In genomic region chr9:136061405-136061804, GRCh38 we compare ENCODE assay signal across 19 cellular contexts. TPM values are rescaled to one million over a fixed set of nuclear protein-coding genes. Genes with fewer than 3 reads are reported as not detected.
DNase-seq lines count a peak whose midpoint lies in the region; ATAC-seq, FAIRE-seq and TF ChIP-seq lines count a peak whose summit lies in the region.
"Had no signal": no experiment of that assay in that cellular context is flagged by ENCODE, and none has a peak within 500 bp of the region (broad histone marks: within the 10 kb centered on the region; RNA-seq: fewer than 3 reads in every experiment).

No MANE protein-coding gene starts in this region.

- DNase-seq in activated CD4-positive, alpha-beta memory T cell treated with anti-CD3 and anti-CD28 coated beads for 36 hours: peak; percentile 5
- DNase-seq in activated CD4-positive, alpha-beta memory T cell treated with anti-CD3 and anti-CD28 coated beads, Interleukin-2, amount 10 ng/mL, durations not matched to agents 7 days and 5 days: no peak
- DNase-seq in GM12891 (ENCODE audit: insufficient read length, low spot score) (peak; percentile 2), H1 (ENCODE audit: low read depth in 1 of 2, low spot score in 2 of 2) (no peak), sciatic nerve (ENCODE audit: low spot score) (peak; percentile 41), NCI-H2081 (lab: John Stamatoyannopoulos, UW) (no peak)
- no peak for DNase-seq in activated CD4-positive, CD25-positive, alpha-beta regulatory T cell treated with anti-CD3 and anti-CD28 coated beads, Interleukin-2, amount 50 U/mL, for 72 hours
- DNase-seq: DND-41, HFFc6, MG63, NCI-H1092, NCI-H510A treated with DMSO at 0.1 percent for 48 hours, NCI-H82, Right ventricle myocardium superior had no signal

- TF ChIP-seq RAD21 in H1 (IDR thresholded peaks at IDR 0.05 in 1 of 2, conservative IDR thresholded peaks at IDR 0.05 in 1 of 2; ENCODE audit: low read depth in 2 of 2, low read length in 2 of 2): no peak

- FAIRE-seq in GM12891 (lab: Jason Lieb, UNC) (no peak), H1 (lab: Jason Lieb, UNC) (no peak)
- FAIRE-seq: G401.6, GM12878 had no signal

- H3K79me2 ChIP-seq in H1 (ENCODE audit: control insufficient read depth in 1 of 2, insufficient read depth in 2 of 2, low read length in 2 of 2): no peaks in the 10 kb centered on the region

- H3K56ac ChIP-seq in H1 (replicated peaks; ENCODE audit: insufficient read length, low read depth, low read length): no peak overlapping the region

- intact Hi-C loops in activated CD4-positive, alpha-beta memory T cell treated with anti-CD3 and anti-CD28 coated beads for 36 hours (cut with micrococcal nuclease): no loop called here
- intact Hi-C loops in sciatic nerve (cut with DNase I): loop anchor here (5.0 kb wide), 1 partner anchor 374 kb away; no protein-coding TSS in a partner anchor

- no peak for TF ChIP-seq EP300 in H1 (IDR thresholded peaks at IDR 0.05; ENCODE audit: borderline replicate concordance in 1 of 2, low read depth in 2 of 2, low read length in 2 of 2)

- peaks cover 4% of the 10 kb centered on the region for H3K4me1 Mint-ChIP-seq in activated CD4-positive, alpha-beta memory T cell treated with anti-CD3 and anti-CD28 coated beads for 36 hours (ENCODE audit: low read depth)
- H3K4me1 Mint-ChIP-seq in activated CD4-positive, alpha-beta memory T cell treated with anti-CD3 and anti-CD28 coated beads, Interleukin-2, amount 10 ng/mL, durations not matched to agents 7 days and 5 days: no peaks in the 10 kb centered on the region

- no peak overlapping the region for H3K27ac ChIP-seq in H1 (ENCODE audit: low read depth, low read length)

- no peak for TF ChIP-seq POLR2A in GM12891 (IDR thresholded peaks at IDR 0.05; ENCODE audit: low read depth, low read length)
- TF ChIP-seq POLR2A in H1 (IDR thresholded peaks at IDR 0.05; ENCODE audit: control extremely low read depth in 1 of 2, low read depth in 2 of 2, low read length in 2 of 2): no peak

- H3K23me2 ChIP-seq in H1 (ENCODE audit: low read depth, low read length): no peaks in the 10 kb centered on the region

- ATAC-seq in sciatic nerve (no peak), GM21367 (IDR thresholded peaks at IDR 0.05; ENCODE audit: unreplicated experiment) (no peak)
- ATAC-seq: GM12878 had no signal

- WGBS in H1 (ENCODE audit: extremely low coverage in 1 of 2, insufficient coverage in 1 of 2, insufficient read length in 1 of 2, insufficient replicate concordance in 2 of 2, low coverage in 1 of 2, low lambda C conversion rate in 2 of 2, missing lambda C conversion rate in 1 of 2), 2 experiments: 87% methylated on average over 10 of the region's 11 CpGs; no CpG with 5 or more reads in 1 of the 2 experiments

- H2AK5ac ChIP-seq in H1 (ENCODE audit: low read depth, low read length): no peak overlapping the region

- no peak overlapping the region for H3K4me3 Mint-ChIP-seq in activated CD4-positive, alpha-beta memory T cell treated with anti-CD3 and anti-CD28 coated beads for 36 hours
- no peak overlapping the region for H3K4me3 Mint-ChIP-seq in activated CD4-positive, alpha-beta memory T cell treated with anti-CD3 and anti-CD28 coated beads, Interleukin-2, amount 10 ng/mL, durations not matched to agents 7 days and 5 days
- H3K4me3 Mint-ChIP-seq: HFFc6 had no signal

- H3K4me2 ChIP-seq in H1 (ENCODE audit: insufficient read depth in 1 of 2, low read depth in 2 of 2, low read length in 2 of 2): no peak overlapping the region

- H3K79me1 ChIP-seq in H1 (ENCODE audit: low read depth, low read length): 0 out of 2 replicates have a peak, but pooled peaks cover 3% of the 10 kb centered on the region

- H4K20me1 ChIP-seq in H1 (replicated peaks in 1 of 2; ENCODE audit: control insufficient read depth in 1 of 2, insufficient read depth in 2 of 2, low read length in 2 of 2): no peaks in the 10 kb centered on the region

- H3K14ac ChIP-seq in H1 (ENCODE audit: insufficient read length): no peak overlapping the region

- no peak overlapping the region for H4K91ac ChIP-seq in H1 (replicated peaks; ENCODE audit: insufficient read length, low read length)

- no peak overlapping the region for H4K5ac ChIP-seq in H1 (ENCODE audit: insufficient read length, low read depth, low read length)

- H3K27ac Mint-ChIP-seq in activated CD4-positive, alpha-beta memory T cell treated with anti-CD3 and anti-CD28 coated beads for 36 hours: no peak overlapping the region
- no peak overlapping the region for H3K27ac Mint-ChIP-seq in activated CD4-positive, alpha-beta memory T cell treated with anti-CD3 and anti-CD28 coated beads, Interleukin-2, amount 10 ng/mL, durations not matched to agents 7 days and 5 days
- H3K27ac Mint-ChIP-seq: HFFc6 had no signal

- H3K27me3 ChIP-seq in H1 (replicated peaks in 1 of 4; ENCODE audit: control insufficient read depth in 3 of 4, extremely low read depth in 1 of 4, insufficient read depth in 3 of 4, low read length in 3 of 4): no peaks in the 10 kb centered on the region
- H3K27me3 ChIP-seq: BLaER1 treated with 17β-estradiol and CSF1 and Interleukin-3, amounts not matched to agents 10 nM and 100 nM; MG63 had no signal

- no peak overlapping the region for H2BK5ac ChIP-seq in H1 (ENCODE audit: low read depth, low read length)

- no peak overlapping the region for H2AFZ ChIP-seq in H1 (ENCODE audit: low read length)

- H4K8ac ChIP-seq in H1 (ENCODE audit: extremely low read depth, insufficient read depth, low read length): peak overlapping the region; percentile 85

- H3K9me3 ChIP-seq in H1 (ENCODE audit: insufficient read depth in 2 of 2, low read depth in 1 of 2, low read length in 1 of 2): no peaks in the 10 kb centered on the region
- H3K9me3 ChIP-seq: MG63 had no signal

- H2BK12ac ChIP-seq in H1 (ENCODE audit: low read depth, low read length): no peak overlapping the region

- H3K9ac ChIP-seq in H1 (replicated peaks in 1 of 4; ENCODE audit: extremely low read depth in 1 of 4, low read depth in 3 of 4, low read length in 3 of 4): no peak overlapping the region

- no peaks in the 10 kb centered on the region for H3K9me3 Mint-ChIP-seq in activated CD4-positive, alpha-beta memory T cell treated with anti-CD3 and anti-CD28 coated beads for 36 hours
- no peaks in the 10 kb centered on the region for H3K9me3 Mint-ChIP-seq in activated CD4-positive, alpha-beta memory T cell treated with anti-CD3 and anti-CD28 coated beads, Interleukin-2, amount 10 ng/mL, durations not matched to agents 7 days and 5 days
- H3K9me3 Mint-ChIP-seq: HFFc6 had no signal

- no peak overlapping the region for H3K4ac ChIP-seq in H1 (replicated peaks; ENCODE audit: insufficient read length, low read depth, low read length)

- no peak for TF ChIP-seq CTCF in H1 (IDR thresholded peaks at IDR 0.05; ENCODE audit: control extremely low read depth in 1 of 3, insufficient read depth in 1 of 3, low read depth in 1 of 3, low read length in 3 of 3)

- H3K27me3 Mint-ChIP-seq in activated CD4-positive, alpha-beta memory T cell treated with anti-CD3 and anti-CD28 coated beads for 36 hours: peaks cover 3% of the 10 kb centered on the region
- H3K27me3 Mint-ChIP-seq in activated CD4-positive, alpha-beta memory T cell treated with anti-CD3 and anti-CD28 coated beads, Interleukin-2, amount 10 ng/mL, durations not matched to agents 7 days and 5 days: no peaks in the 10 kb centered on the region

- H2BK120ac ChIP-seq in H1 (replicated peaks; ENCODE audit: low read depth, low read length): no peak overlapping the region

- peaks cover 7% of the 10 kb centered on the region for H3K36me3 Mint-ChIP-seq in activated CD4-positive, alpha-beta memory T cell treated with anti-CD3 and anti-CD28 coated beads for 36 hours
- H3K36me3 Mint-ChIP-seq in activated CD4-positive, alpha-beta memory T cell treated with anti-CD3 and anti-CD28 coated beads, Interleukin-2, amount 10 ng/mL, durations not matched to agents 7 days and 5 days (ENCODE audit: low read depth): peaks cover under 1% of the 10 kb centered on the region

- no peak overlapping the region for H3K4me3 ChIP-seq in H1 (ENCODE audit: extremely low read depth in 1 of 4, insufficient read depth in 2 of 4, low read depth in 3 of 4, low read length in 4 of 4)
- H3K4me3 ChIP-seq: BLaER1 treated with 17β-estradiol and CSF1 and Interleukin-3, amounts not matched to agents 10 nM and 100 nM; GM12878; MG63; SK-N-MC had no signal

- CTCF ChIA-PET in activated CD4-positive, alpha-beta memory T cell treated with anti-CD3 and anti-CD28 coated beads for 36 hours (lab: Charles Lee): no interaction called here
- CTCF ChIA-PET in activated CD4-positive, alpha-beta memory T cell treated with anti-CD3 and anti-CD28 coated beads, Interleukin-2, amount 10 ng/mL, durations not matched to agents 7 days and 5 days (lab: Charles Lee): no interaction called here
- CTCF ChIA-PET in H1 (lab: Charles Lee; ENCODE audit: partially characterized antibody): interaction anchor here (0.7 kb wide), 1 partner anchor 19 kb away, joined by 3 read pairs; no protein-coding TSS in a partner anchor

- POLR2A ChIA-PET in activated CD4-positive, alpha-beta memory T cell treated with anti-CD3 and anti-CD28 coated beads for 36 hours (lab: Charles Lee): no interaction called here
- POLR2A ChIA-PET in activated CD4-positive, alpha-beta memory T cell treated with anti-CD3 and anti-CD28 coated beads, Interleukin-2, amount 10 ng/mL, durations not matched to agents 7 days and 5 days (lab: Charles Lee): no interaction called here
- POLR2A ChIA-PET in H1 (lab: Charles Lee; ENCODE audit: partially characterized antibody): interaction anchor here (1.2 to 2.1 kb wide), 2 partner anchors 10 to 43 kb away, joined by 3 to 7 read pairs; no protein-coding TSS in a partner anchor

- no peak overlapping the region for H2BK15ac ChIP-seq in H1 (ENCODE audit: low read length)

- peaks cover 0 to 15% (median 9%) of the 10 kb centered on the region in 4 experiments; a peak in 5 of 7 replicates for H3K4me1 ChIP-seq in H1 (replicated peaks in 1 of 4; ENCODE audit: control insufficient read depth in 3 of 4, insufficient read depth in 4 of 4, low read length in 3 of 4)

- no peak overlapping the region for H2BK20ac ChIP-seq in H1 (ENCODE audit: low read length)

- no peak overlapping the region for H3K23ac ChIP-seq in H1 (ENCODE audit: insufficient read length)

- no peak overlapping the region for H3K18ac ChIP-seq in H1 (ENCODE audit: extremely low read depth, low read length)

- H3K36me3 ChIP-seq in H1 (ENCODE audit: control insufficient read depth in 2 of 4, insufficient read depth in 4 of 4, low read length in 3 of 4): no peaks in the 10 kb centered on the region

RNA-seq across cellular contexts. Expression of gene NACC2, which starts 33.7 kb away (rescaled TPM):
- total RNA-seq in activated CD4-positive, alpha-beta memory T cell treated with anti-CD3 and anti-CD28 coated beads for 36 hours: 1 to 10 TPM; 8.1 to 8.5 TPM
- 1 to 10 TPM; 8.1 to 8.7 TPM for total RNA-seq in activated CD4-positive, alpha-beta memory T cell treated with anti-CD3 and anti-CD28 coated beads, Interleukin-2, amount 10 ng/mL, durations not matched to agents 7 days and 5 days
- polyA plus RNA-seq in GM12891 (2012; ENCODE audit: low read depth, missing spikeins): 0.39 TPM
- 13.6 and 14.0 TPM in 2 replicates for total RNA-seq in H1 (2021; fragmentation: NEBNext Ultra II Directional; extraction: Animal tissue kit (Norgen Biotek cat#: 25700))
- polyA plus RNA-seq in H1 (2011; rRNA removed): 8.3 and 14.9 TPM in 2 replicates
- polyA plus RNA-seq in H1 (2011; cell fraction: cytosol; rRNA removed): 10.8 TPM
- polyA plus RNA-seq in H1 (2011; cell fraction: nucleus; rRNA removed): 16.7 TPM
- 6.6 to 9.5 TPM (median 8.4 TPM) in 4 replicates for polyA plus RNA-seq in H1 (2012, experiment 1 of 2)
- 5.6 TPM for polyA plus RNA-seq in H1 (2012, experiment 2 of 2)
- 6.3 TPM for polyA plus RNA-seq in H1 (2013, experiment 1 of 2)
- polyA plus RNA-seq in H1 (2013, experiment 2 of 2): 6.3 TPM
- polyA minus RNA-seq in H1 (2011; rRNA and poly(A)+ RNA removed): 6.4 and 8.3 TPM in 2 replicates
- polyA minus RNA-seq in H1 (2011; cell fraction: cytosol; rRNA and poly(A)+ RNA removed): 12.7 TPM
- 10.0 TPM for polyA minus RNA-seq in H1 (2011; cell fraction: nucleus; rRNA and poly(A)+ RNA removed)
- 56.8 TPM for total RNA-seq in sciatic nerve

RNA-seq across cellular contexts. Expression of gene TMEM250, which starts 57.3 kb away (rescaled TPM):
- 10 to 100 TPM; 28.0 to 28.4 TPM for total RNA-seq in activated CD4-positive, alpha-beta memory T cell treated with anti-CD3 and anti-CD28 coated beads for 36 hours
- total RNA-seq in activated CD4-positive, alpha-beta memory T cell treated with anti-CD3 and anti-CD28 coated beads, Interleukin-2, amount 10 ng/mL, durations not matched to agents 7 days and 5 days: 10 to 100 TPM; 47.0 to 49.0 TPM
- 7.7 TPM for polyA plus RNA-seq in GM12891 (2012; ENCODE audit: low read depth, missing spikeins)
- total RNA-seq in H1 (2021; fragmentation: NEBNext Ultra II Directional; extraction: Animal tissue kit (Norgen Biotek cat#: 25700)): 34.9 and 35.3 TPM in 2 replicates
- 22.3 and 36.1 TPM in 2 replicates for polyA plus RNA-seq in H1 (2011; rRNA removed)
- polyA plus RNA-seq in H1 (2011; cell fraction: cytosol; rRNA removed): 29.7 TPM
- 51.9 TPM for polyA plus RNA-seq in H1 (2011; cell fraction: nucleus; rRNA removed)
- 27.3 to 39.7 TPM (median 36.4 TPM) in 4 replicates for polyA plus RNA-seq in H1 (2012, experiment 1 of 2)
- 42.5 TPM for polyA plus RNA-seq in H1 (2012, experiment 2 of 2)
- polyA plus RNA-seq in H1 (2013, experiment 1 of 2): 22.7 TPM
- polyA plus RNA-seq in H1 (2013, experiment 2 of 2): 22.4 TPM
- polyA minus RNA-seq in H1 (2011; rRNA and poly(A)+ RNA removed): 16.0 TPM in 2 replicates
- polyA minus RNA-seq in H1 (2011; cell fraction: cytosol; rRNA and poly(A)+ RNA removed): 31.0 TPM
- 33.8 TPM for polyA minus RNA-seq in H1 (2011; cell fraction: nucleus; rRNA and poly(A)+ RNA removed)
- total RNA-seq in sciatic nerve: 23.0 TPM

Comparison
In these comparisons a context has a peak if more than half of its experiments do, and no peak if none do; other contexts are left out.
1. DNase-seq: peak in activated CD4-positive, alpha-beta memory T cell treated with anti-CD3 and anti-CD28 coated beads for 36 hours (single experiment), GM12891 (single experiment) and sciatic nerve (single experiment); none in activated CD4-positive, alpha-beta memory T cell treated with anti-CD3 and anti-CD28 coated beads, Interleukin-2, amount 10 ng/mL, durations not matched to agents 7 days and 5 days (single experiment), H1 (0 of 2), activated CD4-positive, CD25-positive, alpha-beta regulatory T cell treated with anti-CD3 and anti-CD28 coated beads, Interleukin-2, amount 50 U/mL, for 72 hours (single experiment) and NCI-H2081 (0 of 2).